Comparison of ENCODE assay signal across 1 cellular context in the genomic region with DNA sequence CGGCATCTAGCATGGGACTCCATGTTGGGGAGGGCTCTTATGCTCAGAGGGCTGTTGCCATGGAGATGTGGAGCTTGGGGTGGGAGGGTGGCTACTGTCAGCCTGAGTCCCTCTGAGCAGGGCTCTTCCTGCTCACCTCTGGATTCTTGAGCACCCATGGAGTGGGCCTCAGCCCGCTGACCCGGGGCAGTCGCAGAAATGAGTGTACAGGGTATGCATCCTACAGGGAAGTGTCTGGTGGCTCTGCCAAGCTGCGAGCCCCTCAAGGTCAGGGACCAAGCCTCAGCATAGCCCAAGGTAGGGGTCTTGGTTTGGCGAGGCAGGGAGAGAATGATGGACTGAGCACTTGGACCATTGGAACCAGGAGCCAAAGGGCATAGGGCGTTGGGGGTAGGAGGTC.
TF ChIP-seq lines count a peak whose summit lies in the region.

No MANE protein-coding gene starts in this region.

TF ChIP-seq in K562, 482 proteins besides CTCF, POLR2A, EP300 and RAD21:
- no peak for TF ChIP-seq RCOR1 (IDR thresholded peaks at IDR 0.05; ENCODE audit: borderline replicate concordance in 1 of 2, low read depth in 2 of 2, low read length in 2 of 2)
- peak; percentile 48 for TF ChIP-seq RFX1 (IDR thresholded peaks at IDR 0.05)
